17 cellular contexts compared by ENCODE assay signal in the genomic region with DNA sequence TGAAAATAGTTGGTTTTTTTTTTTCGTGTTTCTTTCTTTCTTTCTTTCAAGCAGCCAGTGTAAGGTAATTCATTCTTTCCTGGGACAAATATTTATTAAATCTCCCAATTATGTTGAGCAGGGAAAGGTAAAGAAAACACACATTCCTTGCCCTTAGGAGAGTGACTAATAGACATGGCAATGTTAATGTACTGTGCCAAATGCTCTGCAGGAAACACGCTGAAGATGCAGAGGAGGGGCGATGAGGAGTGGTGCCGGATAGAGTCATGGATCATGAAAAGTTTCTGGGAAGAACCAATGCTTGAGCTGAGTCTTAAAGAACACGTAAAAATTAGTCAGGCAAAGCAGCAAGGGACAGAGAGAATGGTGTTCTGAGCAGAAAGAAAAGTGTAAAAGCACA.
DNase-seq lines count a peak whose midpoint lies in the region; ATAC-seq, FAIRE-seq and TF ChIP-seq lines count a peak whose summit lies in the region.
"Had no signal": no experiment of that assay in that cellular context is flagged by ENCODE, and none has a peak within 500 bp of the region (broad histone marks: within the 10 kb centered on the region; RNA-seq: fewer than 3 reads in every experiment).

No MANE protein-coding gene starts in this region.

- in situ Hi-C loops in T47D (cut with HindIII; ENCODE audit: low pct_unique_long_range_greater_than_20kb, low sequenced_read_pairs): no loop called here

- H3K4me3 ChIP-seq in AG09309 (ENCODE audit: control insufficient read depth, low read depth, low read length): no peak overlapping the region
- no peak overlapping the region for H3K4me3 ChIP-seq in kidney (ENCODE audit: low read length in 2 of 2)

- H3K9ac ChIP-seq in kidney (ENCODE audit: low read length in 2 of 2): no peak overlapping the region
- H3K9ac ChIP-seq: KMS-11 had no signal

- no peaks in the 10 kb centered on the region for H3K9me3 ChIP-seq in kidney (ENCODE audit: control insufficient read depth in 1 of 2, low read length in 2 of 2)
- H3K9me3 ChIP-seq: neutrophil had no signal

- TF ChIP-seq CTCF in AG09309 (IDR thresholded peaks at IDR 0.05; ENCODE audit: control insufficient read depth, insufficient read depth, low read depth, low read length, missing control alignments): no peak
- no peak for TF ChIP-seq CTCF in kidney (IDR thresholded peaks at IDR 0.05; ENCODE audit: borderline replicate concordance, extremely low read depth, insufficient read depth)

- H3K27ac ChIP-seq in kidney (ENCODE audit: low read depth in 2 of 2, low read length in 2 of 2): no peak overlapping the region
- H3K27ac ChIP-seq: KMS-11, neutrophil had no signal

- H3K36me3 ChIP-seq in kidney (ENCODE audit: control insufficient read depth in 1 of 2, insufficient read depth in 2 of 2, low read length in 2 of 2): no peaks in the 10 kb centered on the region
- H3K36me3 ChIP-seq: neutrophil had no signal

- intact Hi-C loops in kidney (cut with DNase I): no loop called here

- no peaks in the 10 kb centered on the region for H3K4me1 ChIP-seq in kidney (ENCODE audit: control insufficient read depth in 1 of 2, insufficient read depth in 1 of 2, low read depth in 1 of 2, low read length in 2 of 2)

- DNase-seq in AG09309 (ENCODE audit: low read depth) (peak; percentile 27), LHCN-M2 (ENCODE audit: low read depth) (peak; percentile 49), T47D (ENCODE audit: low read depth in 1 of 2, low spot score in 1 of 2) (peak; percentile 12 to 23), kidney (peak; percentile 12), NCI-H187 treated with DMSO at 0.1 percent for 48 hours (lab: John Stamatoyannopoulos, UW) (no peak)
- DNase-seq: activated CD8-positive, alpha-beta T cell treated with anti-CD3 and anti-CD28 coated beads, Interleukin-2, amount 10 ng/mL, durations not matched to agents 7 days and 5 days; activated naive CD4-positive, alpha-beta T cell; cortex of kidney; glutamatergic neuron; NCI-H2107; T-helper 17 cell had no signal

- ATAC-seq in HG03280 (IDR thresholded peaks at IDR 0.05; ENCODE audit: unreplicated experiment) (no peak), HG02852 (IDR thresholded peaks at IDR 0.05; ENCODE audit: unreplicated experiment) (no peak), HG02642 (IDR thresholded peaks at IDR 0.05; ENCODE audit: poor library complexity, unreplicated experiment) (no peak)
- ATAC-seq: activated CD8-positive, alpha-beta T cell treated with anti-CD3 and anti-CD28 coated beads, Interleukin-2, amount 10 ng/mL, durations not matched to agents 7 days and 5 days; T-helper 17 cell had no signal

- FAIRE-seq in kidney (lab: Jason Lieb, UNC): no peak
- FAIRE-seq: GM18507 had no signal
